11 cellular contexts compared by ENCODE assay signal in the genomic region with DNA sequence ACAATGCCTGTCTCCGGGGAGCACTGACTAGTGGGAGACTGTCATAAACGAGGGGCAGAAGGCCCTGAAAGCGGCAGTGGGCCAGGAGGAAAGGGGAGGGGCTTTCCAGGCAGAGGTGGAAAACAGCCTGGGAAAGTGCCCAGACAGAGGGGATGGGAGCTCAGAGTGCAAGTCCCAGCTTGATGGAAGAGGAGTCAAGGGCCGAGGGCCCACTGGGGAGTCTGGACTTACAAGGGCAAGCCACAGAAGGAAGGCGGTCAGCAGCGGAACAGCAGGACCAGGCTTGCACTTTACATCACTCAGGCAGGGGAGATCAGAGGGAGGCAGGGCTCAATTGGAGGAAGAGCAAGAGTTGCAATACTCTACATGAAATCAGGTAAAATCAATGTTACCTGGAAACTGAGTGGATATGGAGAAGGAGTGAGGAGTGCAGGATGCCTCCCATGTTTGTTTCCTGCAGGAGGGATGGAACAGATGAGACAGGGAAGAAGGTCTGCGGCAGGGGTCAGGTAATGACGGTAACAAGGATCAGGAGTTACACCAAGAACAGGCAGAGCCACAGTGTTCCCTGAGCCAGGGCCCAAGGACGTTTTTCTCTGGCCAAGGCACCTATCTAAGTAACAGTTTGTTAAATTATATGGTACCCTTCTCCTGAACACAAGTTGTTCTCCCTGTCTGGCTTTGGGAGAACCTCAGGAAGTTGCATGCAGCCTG. TPM values are rescaled to one million over a fixed set of nuclear protein-coding genes. Genes with fewer than 3 reads are reported as not detected.
A peak's percentile ranks its signal among the peaks of the same experiment; 100 is the strongest.
DNase-seq lines count a peak whose midpoint lies in the region; ATAC-seq and TF ChIP-seq lines count a peak whose summit lies in the region.
"Had no signal": no experiment of that assay in that cellular context is flagged by ENCODE, and none has a peak within 500 bp of the region (broad histone marks: within the 10 kb centered on the region; RNA-seq: fewer than 3 reads in every experiment).

No MANE protein-coding gene starts in this region.

- ATAC-seq in left ventricle myocardium superior, result no peak
- ATAC-seq in natural killer cell, result no peak
- no peak for ATAC-seq in upper lobe of right lung
- ATAC-seq in HG03520 (IDR thresholded peaks at IDR 0.05; ENCODE audit: unreplicated experiment), result no peak
- ATAC-seq in HG02885 (IDR thresholded peaks at IDR 0.05; ENCODE audit: poor library complexity, unreplicated experiment), result no peak

- peak overlapping the region; percentile 53 to 90 for H3K27ac Mint-ChIP-seq in natural killer cell
- H3K27ac Mint-ChIP-seq: activated T-helper 2 cell treated with anti-CD3 and anti-CD28 coated beads, Interferon-gamma antibody, Interleukin-2, Interleukin-4, amounts not matched to agents 10 μg/mL and 5 μg/mL and 100 μg/mL, durations not matched to agents 14 hours and 24 hours and 36 hours had no signal

- H3K4me1 ChIP-seq in cardiac muscle cell (ENCODE audit: low read depth) (peaks cover 36% of the 10 kb centered on the region), upper lobe of right lung (peaks cover 67% of the 10 kb centered on the region)

- peak overlapping the region; percentile 49 for H3K4me3 Mint-ChIP-seq in natural killer cell

- H3K27me3 ChIP-seq in cardiac muscle cell (no peaks in the 10 kb centered on the region), upper lobe of right lung (no peaks in the 10 kb centered on the region)

- H3K9me3 Mint-ChIP-seq in natural killer cell, result no peaks in the 10 kb centered on the region
- H3K9me3 Mint-ChIP-seq: activated T-helper 2 cell treated with anti-CD3 and anti-CD28 coated beads, Interferon-gamma antibody, Interleukin-2, Interleukin-4, amounts not matched to agents 10 μg/mL and 5 μg/mL and 100 μg/mL, durations not matched to agents 14 hours and 24 hours and 36 hours had no signal

- H3K27ac ChIP-seq in cardiac muscle cell (peak overlapping the region; percentile 81), upper lobe of right lung (peak overlapping the region; percentile 53)

- no peaks in the 10 kb centered on the region for H3K36me3 ChIP-seq in cardiac muscle cell
- no peaks in the 10 kb centered on the region for H3K36me3 ChIP-seq in upper lobe of right lung

- no peak overlapping the region for H3K4me3 ChIP-seq in cardiac muscle cell
- no peak overlapping the region for H3K4me3 ChIP-seq in upper lobe of right lung

- peaks cover 70 to 82% of the 10 kb centered on the region in 2 donors for H3K4me1 Mint-ChIP-seq in natural killer cell

- CTCF ChIA-PET in GM10248 (lab: Yijun Ruan, JAX), result interaction anchor here (10.4 to 17.2 kb wide), 2 partner anchors 15 to 24 kb away, joined by 103 to 271 read pairs; a partner anchor contains a TSS

- H3K9me3 ChIP-seq in cardiac muscle cell (ENCODE audit: low read depth), result no peaks in the 10 kb centered on the region
- H3K9me3 ChIP-seq in upper lobe of right lung, result no peaks in the 10 kb centered on the region

- DNase-seq in cardiac muscle cell (ENCODE audit: low read depth in 1 of 2, low spot score in 1 of 2), result no peak
- DNase-seq in left ventricle myocardium superior, result no peak
- DNase-seq in ecto neural progenitor cell (ENCODE audit: low spot score), result peak; percentile 48
- DNase-seq in natural killer cell, result no peak
- no peak for DNase-seq in upper lobe of right lung
- DNase-seq in GM10248 (ENCODE audit: extremely low spot score), result no peak
- DNase-seq: effector memory CD4-positive, alpha-beta T cell; NCI-H1092 treated with DMSO at 0.1 percent for 48 hours had no signal

- intact Hi-C loops in left ventricle myocardium superior (cut with micrococcal nuclease), result no loop called here
- intact Hi-C loops in natural killer cell (cut with micrococcal nuclease), result no loop called here
- intact Hi-C loops in upper lobe of right lung (cut with DNase I), result no loop called here

- TF ChIP-seq CTCF in cardiac muscle cell (IDR thresholded peaks at IDR 0.05; ENCODE audit: low read depth, low read length), result no peak
- TF ChIP-seq CTCF in natural killer cell (IDR thresholded peaks at IDR 0.05), result no peak
- TF ChIP-seq CTCF in upper lobe of right lung (IDR thresholded peaks at IDR 0.05), result no peak
- no peak for TF ChIP-seq CTCF in GM10248 (IDR thresholded peaks at IDR 0.05; ENCODE audit: control extremely low read depth, extremely low read depth, low read depth, missing control alignments)

- H3K36me3 Mint-ChIP-seq in natural killer cell, result no peaks in the 10 kb centered on the region

- POLR2A ChIA-PET in GM10248 (lab: Yijun Ruan, JAX), result no interaction called here

- H3K27me3 Mint-ChIP-seq in natural killer cell (ENCODE audit: low read depth in 2 of 2), result no peaks in the 10 kb centered on the region

RNA-seq across cellular contexts. Expression of a gene that starts 23.8 kb away (rescaled TPM):
- 43.8 and 48.6 TPM in 2 replicates for total RNA-seq in cardiac muscle cell
- polyA plus RNA-seq in cardiac muscle cell, result 67.9 TPM in 2 replicates
- 65.9 TPM for total RNA-seq in left ventricle myocardium superior
- total RNA-seq in natural killer cell, result 100 to 1,000 TPM; 436 to 504 (median 478) TPM
- total RNA-seq in upper lobe of right lung, result 105 TPM

RNA-seq across cellular contexts. Expression of a gene that starts 40.8 kb away (rescaled TPM):
- total RNA-seq in cardiac muscle cell (3,916 and 4,641 TPM in 2 replicates), left ventricle myocardium superior (674 TPM), natural killer cell (100 to 1,000 TPM; 587 to 791 (median 689) TPM), upper lobe of right lung (1,192 TPM)
- 904 and 1,089 TPM in 2 replicates for polyA plus RNA-seq in cardiac muscle cell

RNA-seq across cellular contexts. Expression of a gene that starts 47.2 kb away (rescaled TPM):
- total RNA-seq in cardiac muscle cell (59.2 and 76.0 TPM in 2 replicates), left ventricle myocardium superior (33.3 TPM), natural killer cell (100 to 1,000 TPM; 119 to 141 (median 120) TPM), upper lobe of right lung (77.2 TPM)
- 27.0 and 37.0 TPM in 2 replicates for polyA plus RNA-seq in cardiac muscle cell

RNA-seq across cellular contexts. Expression of a gene that starts 50.0 kb away (rescaled TPM):
- total RNA-seq in cardiac muscle cell, result not detected in 2 replicates
- not detected in 2 replicates for polyA plus RNA-seq in cardiac muscle cell
- 13,220 TPM for total RNA-seq in left ventricle myocardium superior
- total RNA-seq in natural killer cell, result over 10,000 TPM; 12,095 to 13,816 (median 12,822) TPM
- 14,226 TPM for total RNA-seq in upper lobe of right lung

RNA-seq across cellular contexts. Expression of a gene that starts 51.3 kb away (rescaled TPM):
- total RNA-seq in cardiac muscle cell (not detected in 2 replicates), left ventricle myocardium superior (1,438 TPM), natural killer cell (1,000 to 10,000 TPM in 2 of 3 donors, 100 to 1,000 TPM in 1; 768 to 1,610 (median 1,101) TPM), upper lobe of right lung (2,477 TPM)
- not detected in 2 replicates for polyA plus RNA-seq in cardiac muscle cell
